1 cellular context compared by ENCODE assay signal in the genomic region with DNA sequence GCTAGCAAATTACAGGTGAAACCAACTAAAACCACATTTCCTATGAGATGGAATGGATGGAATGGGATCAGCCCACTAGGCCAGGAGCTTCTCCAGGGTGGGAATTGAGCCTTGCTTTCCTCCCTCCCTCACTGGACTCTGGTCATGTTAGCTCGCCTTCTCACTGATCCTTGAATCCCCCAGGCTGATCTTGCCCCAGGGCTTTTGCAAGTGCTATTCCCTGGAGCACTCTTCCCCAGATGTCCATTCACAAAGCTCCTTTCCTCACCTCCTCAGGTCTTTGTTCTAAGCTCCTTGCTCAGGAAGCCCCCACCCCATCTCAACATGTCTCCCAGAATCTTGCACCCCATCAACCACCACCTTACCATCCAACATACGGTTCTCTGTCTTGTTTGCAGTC.
TF ChIP-seq lines count a peak whose summit lies in the region.

No MANE protein-coding gene starts in this region.

TF ChIP-seq in SK-N-SH treated with all-trans-retinoic acid at 6 μM for 48 hours, 23 proteins besides CTCF, POLR2A, EP300 and RAD21 (continued from another document):
- TF ChIP-seq CSDC2 (CRISPR knock-in tag; IDR thresholded peaks at IDR 0.05) (no peak), ZFP30 (CRISPR knock-in tag; IDR thresholded peaks at IDR 0.05) (no peak), ZNF565 (CRISPR knock-in tag; conservative IDR thresholded peaks at IDR 0.05; ENCODE audit: low read depth) (no peak), ZNF8 (CRISPR knock-in tag; IDR thresholded peaks at IDR 0.05) (no peak)
- TF ChIP-seq, protein P1, sequence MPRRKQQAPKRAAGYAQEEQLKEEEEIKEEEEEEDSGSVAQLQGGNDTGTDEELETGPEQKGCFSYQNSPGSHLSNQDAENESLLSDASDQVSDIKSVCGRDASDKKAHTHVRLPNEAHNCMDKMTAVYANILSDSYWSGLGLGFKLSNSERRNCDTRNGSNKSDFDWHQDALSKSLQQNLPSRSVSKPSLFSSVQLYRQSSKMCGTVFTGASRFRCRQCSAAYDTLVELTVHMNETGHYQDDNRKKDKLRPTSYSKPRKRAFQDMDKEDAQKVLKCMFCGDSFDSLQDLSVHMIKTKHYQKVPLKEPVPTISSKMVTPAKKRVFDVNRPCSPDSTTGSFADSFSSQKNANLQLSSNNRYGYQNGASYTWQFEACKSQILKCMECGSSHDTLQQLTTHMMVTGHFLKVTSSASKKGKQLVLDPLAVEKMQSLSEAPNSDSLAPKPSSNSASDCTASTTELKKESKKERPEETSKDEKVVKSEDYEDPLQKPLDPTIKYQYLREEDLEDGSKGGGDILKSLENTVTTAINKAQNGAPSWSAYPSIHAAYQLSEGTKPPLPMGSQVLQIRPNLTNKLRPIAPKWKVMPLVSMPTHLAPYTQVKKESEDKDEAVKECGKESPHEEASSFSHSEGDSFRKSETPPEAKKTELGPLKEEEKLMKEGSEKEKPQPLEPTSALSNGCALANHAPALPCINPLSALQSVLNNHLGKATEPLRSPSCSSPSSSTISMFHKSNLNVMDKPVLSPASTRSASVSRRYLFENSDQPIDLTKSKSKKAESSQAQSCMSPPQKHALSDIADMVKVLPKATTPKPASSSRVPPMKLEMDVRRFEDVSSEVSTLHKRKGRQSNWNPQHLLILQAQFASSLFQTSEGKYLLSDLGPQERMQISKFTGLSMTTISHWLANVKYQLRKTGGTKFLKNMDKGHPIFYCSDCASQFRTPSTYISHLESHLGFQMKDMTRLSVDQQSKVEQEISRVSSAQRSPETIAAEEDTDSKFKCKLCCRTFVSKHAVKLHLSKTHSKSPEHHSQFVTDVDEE (CRISPR knock-in tag; IDR thresholded peaks at IDR 0.05), result no peak
- TF ChIP-seq, protein P2, sequence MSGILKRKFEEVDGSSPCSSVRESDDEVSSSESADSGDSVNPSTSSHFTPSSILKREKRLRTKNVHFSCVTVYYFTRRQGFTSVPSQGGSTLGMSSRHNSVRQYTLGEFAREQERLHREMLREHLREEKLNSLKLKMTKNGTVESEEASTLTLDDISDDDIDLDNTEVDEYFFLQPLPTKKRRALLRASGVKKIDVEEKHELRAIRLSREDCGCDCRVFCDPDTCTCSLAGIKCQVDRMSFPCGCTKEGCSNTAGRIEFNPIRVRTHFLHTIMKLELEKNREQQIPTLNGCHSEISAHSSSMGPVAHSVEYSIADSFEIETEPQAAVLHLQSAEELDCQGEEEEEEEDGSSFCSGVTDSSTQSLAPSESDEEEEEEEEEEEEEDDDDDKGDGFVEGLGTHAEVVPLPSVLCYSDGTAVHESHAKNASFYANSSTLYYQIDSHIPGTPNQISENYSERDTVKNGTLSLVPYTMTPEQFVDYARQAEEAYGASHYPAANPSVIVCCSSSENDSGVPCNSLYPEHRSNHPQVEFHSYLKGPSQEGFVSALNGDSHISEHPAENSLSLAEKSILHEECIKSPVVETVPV (CRISPR knock-in tag; IDR thresholded peaks at IDR 0.05), result no peak
TF ChIP-seq in SK-N-SH treated with all-trans-retinoic acid at 6 μM for 48 hours: peak in this region for 0.
